In genomic region chr4:87363552-87363951, GRCh38 we compare ENCODE assay signal across 1 cellular context.
TF ChIP-seq lines count a peak whose summit lies in the region.

No MANE protein-coding gene starts in this region.

TF ChIP-seq in GM12878, 131 proteins besides CTCF, POLR2A, EP300 and RAD21:
- TF ChIP-seq SREBF2 (IDR thresholded peaks at IDR 0.05; ENCODE audit: low read length), result 0 out of 2 replicates have a peak, but pooled peaks have one; percentile 26
- TF ChIP-seq SUZ12 (IDR thresholded peaks at IDR 0.05; ENCODE audit: unreplicated experiment), result no peak
- no peak for TF ChIP-seq ZNF217 (IDR thresholded peaks at IDR 0.05)
- TF ChIP-seq ZNF592 (IDR thresholded peaks at IDR 0.05), result no peak
- TF ChIP-seq NR2F1 (conservative IDR thresholded peaks at IDR 0.05), result no peak
- no peak for TF ChIP-seq IRF4 (IDR thresholded peaks at IDR 0.05; ENCODE audit: low read depth, low read length)
- no peak for TF ChIP-seq CREB1 (IDR thresholded peaks at IDR 0.05; ENCODE audit: low read depth)
